9 cellular contexts compared by ENCODE assay signal in genomic region chr6:44003345-44004061, GRCh38.
A peak's percentile ranks its signal among the peaks of the same experiment; 100 is the strongest.
DNase-seq lines count a peak whose midpoint lies in the region; ATAC-seq, FAIRE-seq and TF ChIP-seq lines count a peak whose summit lies in the region.
"Had no signal": no experiment of that assay in that cellular context is flagged by ENCODE, and none has a peak within 500 bp of the region (broad histone marks: within the 10 kb centered on the region; RNA-seq: fewer than 3 reads in every experiment).

No MANE protein-coding gene starts in this region.

- TF ChIP-seq EP300 in A549 (IDR thresholded peaks at IDR 0.05) (no peak), SK-N-SH (IDR thresholded peaks at IDR 0.05; ENCODE audit: borderline replicate concordance in 1 of 2, low read depth in 1 of 2, low read length in 1 of 2) (no peak)

- H4K20me1 ChIP-seq in SU-DHL-6 (ENCODE audit: low read depth, low read length): no peaks in the 10 kb centered on the region
- H4K20me1 ChIP-seq in keratinocyte (ENCODE audit: control insufficient read depth, extremely low read depth, insufficient read depth, low read length): no peaks in the 10 kb centered on the region
- no peaks in the 10 kb centered on the region for H4K20me1 ChIP-seq in SK-N-SH (ENCODE audit: insufficient read depth)

- peaks cover 2% of the 10 kb centered on the region; the same call in 1 of the 2 replicates for H3K27me3 ChIP-seq in SU-DHL-6 (ENCODE audit: low read length)
- peaks cover 21% of the 10 kb centered on the region for H3K27me3 ChIP-seq in keratinocyte (ENCODE audit: control insufficient read depth, extremely low read depth, insufficient read depth, low read length)
- H3K27me3 ChIP-seq in SK-N-SH (ENCODE audit: insufficient read depth): no peaks in the 10 kb centered on the region

- peak overlapping the region; percentile 60 for H3K4me3 ChIP-seq in A549
- H3K4me3 ChIP-seq in SU-DHL-6 (ENCODE audit: insufficient read depth, low read length, poor library complexity, severe bottlenecking): no peak overlapping the region
- H3K4me3 ChIP-seq in keratinocyte (ENCODE audit: control insufficient read depth in 2 of 3, extremely low read depth in 1 of 3, insufficient read depth in 2 of 3, low read depth in 1 of 3, low read length in 3 of 3): peak overlapping the region in 2 of 3 experiments; percentile 51 to 57
- H3K4me3 ChIP-seq in SK-N-SH (ENCODE audit: low read depth in 2 of 2, low read length in 1 of 2): no peak overlapping the region

- H3K27ac ChIP-seq in A549 (peak overlapping the region; percentile 100), SU-DHL-6 (ENCODE audit: low read depth, low read length) (no peak overlapping the region), keratinocyte (ENCODE audit: control insufficient read depth, insufficient read depth, low read length) (no peak overlapping the region), SK-N-SH (ENCODE audit: low read depth in 2 of 2, low read length in 1 of 2) (no peak overlapping the region; a peak in 1 of 4 replicates)

- DNase-seq in A549 (ENCODE audit: low read depth in 1 of 2, low spot score in 1 of 2) (no peak), keratinocyte (ENCODE audit: low read depth, low spot score) (no peak), NCI-H446 treated with DMSO at 0.1 percent for 48 hours (lab: John Stamatoyannopoulos, UW) (no peak), NCI-H2196 (lab: John Stamatoyannopoulos, UW; ENCODE audit: unreplicated experiment) (no peak), NCI-H774 (lab: John Stamatoyannopoulos, UW) (no peak), SK-N-SH (no peak)

- 88% methylated on average over 17 of the region's 22 CpGs for WGBS in A549 (ENCODE audit: missing lambda C conversion rate)
- 92% methylated on average over 14 of the region's 22 CpGs for WGBS in SK-N-SH (ENCODE audit: low lambda C conversion rate)

- no peak for TF ChIP-seq RAD21 in A549 (conservative IDR thresholded peaks at IDR 0.05 in 1 of 2, IDR thresholded peaks at IDR 0.05 in 1 of 2)
- no peak for TF ChIP-seq RAD21 in SK-N-SH (IDR thresholded peaks at IDR 0.05; ENCODE audit: low read length)

- CTCF ChIA-PET in A549 (lab: Yijun Ruan, JAX) (interaction anchor here (0.9 to 2.0 kb wide), 7 partner anchors 10 to 230 kb away, joined by 3 to 7 read pairs (median 4); no protein-coding TSS in a partner anchor), SK-N-SH (lab: Yijun Ruan, JAX) (interaction anchor here (1.3 to 4.4 kb wide), 6 partner anchors 9 to 147 kb away, joined by 3 to 27 read pairs (median 11); no protein-coding TSS in a partner anchor)

- H3K4me1 ChIP-seq in A549 (peaks cover 68% of the 10 kb centered on the region), ES-I3 (ENCODE audit: insufficient read depth, low read length) (peaks cover 46% of the 10 kb centered on the region), keratinocyte (ENCODE audit: control insufficient read depth, extremely low read depth, insufficient read depth, low read length) (peaks cover 10% of the 10 kb centered on the region), SK-N-SH (ENCODE audit: control insufficient read depth in 1 of 2, insufficient read depth in 2 of 2, low read depth in 1 of 2, low read length in 1 of 2) (peaks cover 11 to 40% of the 10 kb centered on the region in 2 experiments; a peak in 3 of 4 replicates)

- dilution Hi-C loops in keratinocyte (cut with MboI; ENCODE audit: extremely low pct_ligation_motif_present, low sequenced_read_pairs): no loop called here

- no peaks in the 10 kb centered on the region for H3K9me1 ChIP-seq in keratinocyte (ENCODE audit: control insufficient read depth, extremely low read depth, insufficient read depth, low read length)

- H2AFZ ChIP-seq in SU-DHL-6 (ENCODE audit: low read depth, low read length, severe bottlenecking) (no peak overlapping the region), keratinocyte (ENCODE audit: control insufficient read depth, low read length) (no peak overlapping the region), SK-N-SH (ENCODE audit: low read depth) (no peak overlapping the region)

- ATAC-seq in A549: no peak; a peak in 2 of 6 replicates

- no peak for TF ChIP-seq POLR2A in A549 (IDR thresholded peaks at IDR 0.05; ENCODE audit: low read length)

- no peak for TF ChIP-seq CTCF in A549 (IDR thresholded peaks at IDR 0.05)
- no peak for TF ChIP-seq CTCF in SU-DHL-6 (IDR thresholded peaks at IDR 0.05; ENCODE audit: insufficient read depth, low read length, poor library complexity, severe bottlenecking)
- TF ChIP-seq CTCF in keratinocyte (optimal IDR thresholded peaks at IDR 0.05 in 1 of 3, IDR thresholded peaks at IDR 0.05 in 1 of 3, conservative IDR thresholded peaks at IDR 0.05 in 1 of 3; ENCODE audit: extremely low read depth in 1 of 3, insufficient read depth in 2 of 3, low read length in 3 of 3): no peak
- TF ChIP-seq CTCF in SK-N-SH (IDR thresholded peaks at IDR 0.05): no peak

- H3K9me2 ChIP-seq in SU-DHL-6 (replicated peaks; ENCODE audit: insufficient read depth, low read length) (no peaks in the 10 kb centered on the region), SK-N-SH (no peaks in the 10 kb centered on the region)

- no peaks in the 10 kb centered on the region for H3K36me3 ChIP-seq in ES-I3 (ENCODE audit: insufficient read depth, low read length)
- no peaks in the 10 kb centered on the region for H3K36me3 ChIP-seq in SU-DHL-6 (ENCODE audit: low read length)
- H3K36me3 ChIP-seq in keratinocyte (ENCODE audit: control insufficient read depth in 2 of 2, extremely low read depth in 1 of 2, insufficient read depth in 2 of 2, low read length in 2 of 2): no peaks in the 10 kb centered on the region
- H3K36me3 ChIP-seq in SK-N-SH (replicated peaks in 1 of 2; ENCODE audit: control insufficient read depth in 1 of 2, insufficient read depth in 2 of 2, low read length in 1 of 2): no peaks in the 10 kb centered on the region

- no peaks in the 10 kb centered on the region; the same call in 1 of the 2 replicates for H3K79me2 ChIP-seq in SU-DHL-6 (ENCODE audit: insufficient read depth, low read length)
- H3K79me2 ChIP-seq in keratinocyte (ENCODE audit: control insufficient read depth, insufficient read depth, low read length): no peaks in the 10 kb centered on the region
- H3K79me2 ChIP-seq in SK-N-SH (ENCODE audit: insufficient read depth): no peaks in the 10 kb centered on the region

- POLR2A ChIA-PET in A549 (lab: Yijun Ruan, JAX) (interaction anchor here (2.4 kb wide), 1 partner anchor 233 kb away, joined by 14 read pairs; the partner anchor contains the start of gene VEGFA), SK-N-SH (lab: Yijun Ruan, JAX) (interaction anchor here (1.3 to 1.5 kb wide), 2 partner anchors 12 to 13 kb away, joined by 3 to 4 read pairs; no protein-coding TSS in a partner anchor)

- FAIRE-seq in A549 (lab: Jason Lieb, UNC) (no peak), keratinocyte (lab: Jason Lieb, UNC) (no peak)
- FAIRE-seq: GM18507 had no signal

- H3K9ac ChIP-seq in ES-I3 (ENCODE audit: low read depth, low read length) (peak overlapping the region; percentile 64), SU-DHL-6 (ENCODE audit: low read length) (peak overlapping the region; percentile 15; the same call in 1 of the 2 replicates), keratinocyte (ENCODE audit: control insufficient read depth, extremely low read depth, insufficient read depth, low read length) (no peak overlapping the region), SK-N-SH (no peak overlapping the region)

- H3K9me3 ChIP-seq in A549: no peaks in the 10 kb centered on the region
- H3K9me3 ChIP-seq in ES-I3 (ENCODE audit: control insufficient read depth, insufficient read depth, low read length): no peaks in the 10 kb centered on the region
- no peaks in the 10 kb centered on the region for H3K9me3 ChIP-seq in SU-DHL-6 (ENCODE audit: insufficient read depth, low read length)
- H3K9me3 ChIP-seq in keratinocyte (ENCODE audit: control insufficient read depth, low read depth, low read length): no peaks in the 10 kb centered on the region
- H3K9me3 ChIP-seq in SK-N-SH: no peaks in the 10 kb centered on the region

- peak overlapping the region; percentile 100 for H3K4me2 ChIP-seq in A549
- peak overlapping the region; percentile 88 for H3K4me2 ChIP-seq in SU-DHL-6 (ENCODE audit: low read depth, low read length, poor library complexity, severe bottlenecking)
- H3K4me2 ChIP-seq in keratinocyte (ENCODE audit: control insufficient read depth, extremely low read depth, insufficient read depth, low read depth, low read length): peak overlapping the region; percentile 76
- H3K4me2 ChIP-seq in SK-N-SH: no peak overlapping the region

- H3F3A ChIP-seq in SU-DHL-6 (ENCODE audit: insufficient read depth) (peaks cover 29% of the 10 kb centered on the region), SK-N-SH (replicated peaks; ENCODE audit: insufficient read depth) (no peaks in the 10 kb centered on the region)

TF ChIP-seq in A549, 52 proteins besides CTCF, POLR2A, EP300 and RAD21 (continues in another document):
- TF ChIP-seq GATA3 (IDR thresholded peaks at IDR 0.05; ENCODE audit: borderline replicate concordance) (no peak), MAFK (IDR thresholded peaks at IDR 0.05; ENCODE audit: partially characterized antibody) (no peak), ESRRA (IDR thresholded peaks at IDR 0.05; ENCODE audit: borderline replicate concordance, low read length) (no peak), RARB (CRISPR knock-in tag; IDR thresholded peaks at IDR 0.05) (no peak)

TF ChIP-seq in SK-N-SH, 30 proteins besides CTCF, POLR2A, EP300 and RAD21 (continues in another document):
- TF ChIP-seq RFX5 (IDR thresholded peaks at IDR 0.05; ENCODE audit: low read length) (no peak), GATA2 (CRISPR knock-in tag; IDR thresholded peaks at IDR 0.05) (no peak), TEAD4 (IDR thresholded peaks at IDR 0.05; ENCODE audit: borderline replicate concordance, insufficient read depth) (no peak), MEF2A (IDR thresholded peaks at IDR 0.05; ENCODE audit: borderline replicate concordance, low read depth) (no peak), ELF1 (IDR thresholded peaks at IDR 0.05) (no peak), CHD2 (IDR thresholded peaks at IDR 0.05; ENCODE audit: low read length, partially characterized antibody) (no peak), ZBTB33 (IDR thresholded peaks at IDR 0.05; ENCODE audit: borderline replicate concordance, low read depth) (no peak), TAF1 (IDR thresholded peaks at IDR 0.05; ENCODE audit: borderline replicate concordance, low read depth, low read length) (no peak)

Comparison
In these comparisons a context has a peak if more than half of its experiments do, and no peak if none do; other contexts are left out.
1. H3K27ac ChIP-seq: peak in A549 (2 of 2); none in SU-DHL-6 (single experiment), keratinocyte (single experiment) and SK-N-SH (0 of 2).
2. H3K4me3 ChIP-seq: peak in A549 (single experiment) and keratinocyte (2 of 3); none in SU-DHL-6 (single experiment) and SK-N-SH (0 of 2).
3. H3K9ac ChIP-seq: peak in ES-I3 (single experiment) and SU-DHL-6 (single experiment); none in keratinocyte (single experiment) and SK-N-SH (single experiment).